14 cellular contexts compared by ENCODE assay signal in genomic region chr12:71935594-71935993, GRCh38. TPM values are rescaled to one million over a fixed set of nuclear protein-coding genes. Genes with fewer than 3 reads are reported as not detected.
A peak's percentile ranks its signal among the peaks of the same experiment; 100 is the strongest.
DNase-seq lines count a peak whose midpoint lies in the region; ATAC-seq, FAIRE-seq and TF ChIP-seq lines count a peak whose summit lies in the region.
"Had no signal": no experiment of that assay in that cellular context is flagged by ENCODE, and none has a peak within 500 bp of the region (broad histone marks: within the 10 kb centered on the region; RNA-seq: fewer than 3 reads in every experiment).

No MANE protein-coding gene starts in this region.

- no peak overlapping the region for H3K27ac ChIP-seq in keratinocyte (ENCODE audit: control insufficient read depth, insufficient read depth, low read length)
- H3K27ac ChIP-seq: epithelial cell of prostate, HL-60 had no signal

- H3K9me3 Mint-ChIP-seq in activated T-cell treated with anti-CD3 and anti-CD28 coated beads, Interleukin-2, amount 50 U/mL, for 4 hours = no peaks in the 10 kb centered on the region

- H3K79me2 ChIP-seq in keratinocyte (ENCODE audit: control insufficient read depth, insufficient read depth, low read length) = no peaks in the 10 kb centered on the region

- H3K4me1 Mint-ChIP-seq in activated T-cell treated with anti-CD3 and anti-CD28 coated beads, Interleukin-2, amount 50 U/mL, for 4 hours (ENCODE audit: low read depth) = peaks cover 2% of the 10 kb centered on the region

- no peaks in the 10 kb centered on the region for H3K9me1 ChIP-seq in keratinocyte (ENCODE audit: control insufficient read depth, extremely low read depth, insufficient read depth, low read length)

- H2AFZ ChIP-seq in keratinocyte (ENCODE audit: control insufficient read depth, low read length) = no peak overlapping the region

- no peaks in the 10 kb centered on the region for H4K20me1 ChIP-seq in keratinocyte (ENCODE audit: control insufficient read depth, extremely low read depth, insufficient read depth, low read length)

- peak; percentile 48 to 65 for ATAC-seq in activated T-cell treated with anti-CD3 and anti-CD28 coated beads, Interleukin-2, amount 50 U/mL, for 4 hours
- peak; percentile 89 for ATAC-seq in GM21717 (IDR thresholded peaks at IDR 0.05; ENCODE audit: unreplicated experiment)
- ATAC-seq in HG03135 (IDR thresholded peaks at IDR 0.05; ENCODE audit: unreplicated experiment) = peak; percentile 64

- no peak for DNase-seq in activated T-cell treated with anti-CD3 and anti-CD28 coated beads, Interleukin-2, amount 50 U/mL, for 4 hours
- no peak for DNase-seq in activated T-cell treated with anti-CD3 and anti-CD28 coated beads, Interleukin-2, amount 50 U/mL, for 48 hours
- DNase-seq in keratinocyte (ENCODE audit: low read depth, low spot score) (no peak), globus pallidus (ENCODE audit: low spot score) (no peak), NCI-H1092 (lab: John Stamatoyannopoulos, UW) (no peak), UCSD-AML1 (lab: John Stamatoyannopoulos, UW; ENCODE audit: unreplicated experiment) (no peak)
- DNase-seq: ACHN; activated CD4-positive, alpha-beta T cell treated with anti-CD3 and anti-CD28 coated beads for 4 hours; NCI-H1930 had no signal

- H3K27me3 ChIP-seq in keratinocyte (ENCODE audit: control insufficient read depth, extremely low read depth, insufficient read depth, low read length) = no peaks in the 10 kb centered on the region

- H3K4me1 ChIP-seq in keratinocyte (ENCODE audit: control insufficient read depth, extremely low read depth, insufficient read depth, low read length) = no peaks in the 10 kb centered on the region

- H3K4me2 ChIP-seq in keratinocyte (ENCODE audit: control insufficient read depth, extremely low read depth, insufficient read depth, low read depth, low read length) = no peak overlapping the region

- no peaks in the 10 kb centered on the region for H3K36me3 ChIP-seq in keratinocyte (ENCODE audit: control insufficient read depth in 2 of 2, extremely low read depth in 1 of 2, insufficient read depth in 2 of 2, low read length in 2 of 2)

- H3K4me3 Mint-ChIP-seq in activated T-cell treated with anti-CD3 and anti-CD28 coated beads, Interleukin-2, amount 50 U/mL, for 4 hours = no peak overlapping the region

- dilution Hi-C loops in keratinocyte (cut with MboI; ENCODE audit: extremely low pct_ligation_motif_present, low sequenced_read_pairs) = no loop called here

- no peak overlapping the region for H3K4me3 ChIP-seq in keratinocyte (ENCODE audit: control insufficient read depth in 2 of 3, extremely low read depth in 1 of 3, insufficient read depth in 2 of 3, low read depth in 1 of 3, low read length in 3 of 3)

- FAIRE-seq in keratinocyte (lab: Jason Lieb, UNC) = peak; percentile 62
- FAIRE-seq: astrocyte had no signal

- H3K9me3 ChIP-seq in keratinocyte (ENCODE audit: control insufficient read depth, low read depth, low read length) = no peaks in the 10 kb centered on the region

- no peak for TF ChIP-seq CTCF in keratinocyte (optimal IDR thresholded peaks at IDR 0.05 in 1 of 3, IDR thresholded peaks at IDR 0.05 in 1 of 3, conservative IDR thresholded peaks at IDR 0.05 in 1 of 3; ENCODE audit: extremely low read depth in 1 of 3, insufficient read depth in 2 of 3, low read length in 3 of 3)

- no peak overlapping the region for H3K9ac ChIP-seq in keratinocyte (ENCODE audit: control insufficient read depth, extremely low read depth, insufficient read depth, low read length)

- H3K27me3 Mint-ChIP-seq in activated T-cell treated with anti-CD3 and anti-CD28 coated beads, Interleukin-2, amount 50 U/mL, for 4 hours (ENCODE audit: low read depth) = peaks cover 33% of the 10 kb centered on the region

- H3K36me3 Mint-ChIP-seq in activated T-cell treated with anti-CD3 and anti-CD28 coated beads, Interleukin-2, amount 50 U/mL, for 4 hours (ENCODE audit: insufficient read depth) = no peaks in the 10 kb centered on the region

RNA-seq across cellular contexts. Expression of gene TPH2, which starts 3.1 kb away (rescaled TPM):
- total RNA-seq in activated T-cell treated with anti-CD3 and anti-CD28 coated beads, Interleukin-2, amount 50 U/mL, for 4 hours = not detected
- polyA plus RNA-seq in keratinocyte = not detected in 3 replicates
- not detected for polyA plus RNA-seq in keratinocyte (2011; ENCODE audit: low read depth)
- not detected in 2 replicates for polyA plus RNA-seq in keratinocyte (2011; cell fraction: cytosol; rRNA removed)
- not detected in 2 replicates for polyA plus RNA-seq in keratinocyte (2011; cell fraction: nucleus; rRNA removed)
- polyA plus RNA-seq in keratinocyte (2012; ENCODE audit: low replicate concordance) = not detected in 2 replicates
- not detected in 3 replicates for polyA minus RNA-seq in keratinocyte
- not detected for polyA minus RNA-seq in keratinocyte (2011; cell fraction: cytosol; rRNA and poly(A)+ RNA removed)
- polyA minus RNA-seq in keratinocyte (2011; cell fraction: nucleus; rRNA and poly(A)+ RNA removed) = not detected in 2 replicates
